In the genomic region with DNA sequence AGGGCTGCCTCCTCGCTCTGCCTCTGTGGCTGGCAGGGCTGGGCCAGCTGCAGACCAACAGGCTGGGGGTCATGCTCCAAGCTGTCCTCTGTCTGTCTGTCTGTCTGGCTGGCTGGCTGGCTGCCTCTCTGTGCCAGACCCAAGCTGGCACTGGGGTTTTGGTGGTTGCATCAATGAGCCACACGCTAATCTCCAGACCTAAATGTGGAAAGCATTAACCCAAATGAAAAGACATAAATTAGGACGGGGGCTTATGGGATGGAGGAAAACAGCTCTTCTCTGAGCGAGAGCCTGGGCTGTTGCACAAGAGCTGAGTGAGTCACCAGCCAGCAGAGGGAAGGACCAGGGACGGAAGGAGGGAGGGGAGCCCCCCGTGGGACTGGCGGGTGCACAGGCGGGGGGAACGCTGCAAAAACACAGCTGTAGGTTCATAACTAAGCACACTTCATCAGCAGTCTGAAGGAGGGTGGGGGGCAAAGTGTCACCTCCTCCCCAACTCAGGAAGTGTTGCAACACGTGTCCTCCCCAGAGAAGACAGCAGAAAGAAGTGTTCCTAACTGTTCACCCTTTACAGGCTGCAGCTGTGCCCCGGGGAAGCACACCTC, we compare ENCODE assay signal across 8 cellular contexts.
DNase-seq lines count a peak whose midpoint lies in the region; ATAC-seq and TF ChIP-seq lines count a peak whose summit lies in the region.

No MANE protein-coding gene starts in this region.

- POLR2A ChIA-PET in Caco-2 (lab: Charles Lee), result no interaction called here

- H3K9me3 ChIP-seq in Caco-2, result no peaks in the 10 kb centered on the region

- intact Hi-C loops in Caco-2 (cut with micrococcal nuclease; ENCODE audit: unreplicated experiment), result no loop called here

- BruUV-seq in Caco-2 (replicated peaks; lab: Mats Ljungman, UMichigan), result no TSS peak

- H3K36me3 Mint-ChIP-seq in Caco-2 (ENCODE audit: insufficient read depth, unreplicated experiment) (no peaks in the 10 kb centered on the region), immature natural killer cell (peaks cover 0 to 7% (median 3%) of the 10 kb centered on the region in 3 donors)

- H3K4me3 ChIP-seq in Caco-2 (ENCODE audit: low read depth, low read length), result no peak overlapping the region

- no peak for TF ChIP-seq CTCF in Caco-2 (IDR thresholded peaks at IDR 0.05; ENCODE audit: insufficient read depth in 1 of 2, low read depth in 1 of 2, low read length in 1 of 2, severe bottlenecking in 1 of 2, unreplicated experiment in 1 of 2)

- no peaks in the 10 kb centered on the region for H3K27me3 ChIP-seq in Caco-2 (replicated peaks; ENCODE audit: control insufficient read depth, insufficient read depth, low read length)

- peak; percentile 41 for ATAC-seq in HG02885 (IDR thresholded peaks at IDR 0.05; ENCODE audit: poor library complexity, unreplicated experiment)

- DNase-seq in Caco-2 (no peak), SKM-1 (lab: John Stamatoyannopoulos, UW; ENCODE audit: unreplicated experiment) (peak; percentile 49), anterior cingulate cortex (lab: John Stamatoyannopoulos, UW) (peak in 53 of 58 donors; percentile 33 to 88 (median 68)), immature natural killer cell (peak; percentile 94 to 95 (median 94)), smooth muscle cell of the brain vasculature (ENCODE audit: low read depth, low spot score) (peak; percentile 93), NCI-H146 treated with DMSO at 0.1 percent for 48 hours (lab: John Stamatoyannopoulos, UW; ENCODE audit: unreplicated experiment) (no peak), SK-N-DZ (ENCODE audit: low spot score) (no peak)

- H3K27me3 Mint-ChIP-seq in Caco-2 (ENCODE audit: insufficient read depth, unreplicated experiment) (no peaks in the 10 kb centered on the region), immature natural killer cell (ENCODE audit: low read depth in 3 of 3) (peaks cover 18 to 28% (median 20%) of the 10 kb centered on the region in 3 donors)

- H3K9me3 Mint-ChIP-seq in Caco-2 (ENCODE audit: unreplicated experiment), result no peaks in the 10 kb centered on the region
- H3K9me3 Mint-ChIP-seq in immature natural killer cell, result peaks cover 0 to 3% (median 0%) of the 10 kb centered on the region in 6 donors

- H3K27ac Mint-ChIP-seq in Caco-2 (ENCODE audit: unreplicated experiment), result no peak overlapping the region
- H3K27ac Mint-ChIP-seq in immature natural killer cell, result peak overlapping the region; percentile 98 to 100 (median 99)

- peaks cover 5% of the 10 kb centered on the region for H3K4me1 Mint-ChIP-seq in Caco-2 (ENCODE audit: low read depth, unreplicated experiment)
- peaks cover 95 to 96% of the 10 kb centered on the region in 2 donors for H3K4me1 Mint-ChIP-seq in immature natural killer cell

- CTCF ChIA-PET in Caco-2 (lab: Charles Lee), result interaction anchor here (1.0 kb wide), 1 partner anchor 112 kb away, joined by 3 read pairs; no protein-coding TSS in a partner anchor

- peak overlapping the region; percentile 45 for H3K4me3 Mint-ChIP-seq in Caco-2 (ENCODE audit: unreplicated experiment)
- peak overlapping the region; percentile 77 to 95 (median 87) for H3K4me3 Mint-ChIP-seq in immature natural killer cell

- H3K36me3 ChIP-seq in Caco-2 (ENCODE audit: control insufficient read depth, insufficient read depth, low read length), result no peaks in the 10 kb centered on the region

- no peaks in the 10 kb centered on the region for H3K4me1 ChIP-seq in Caco-2

Comparison
In these comparisons a context has a peak if more than half of its experiments do, and no peak if none do; other contexts are left out.
1. DNase-seq: peak in SKM-1 (single experiment), anterior cingulate cortex (53 of 58), immature natural killer cell (3 of 3) and smooth muscle cell of the brain vasculature (single experiment); none in Caco-2 (0 of 2), NCI-H146 treated with DMSO at 0.1 percent for 48 hours (single experiment) and SK-N-DZ (single experiment).